Comparison of ENCODE assay signal across 15 cellular contexts in the genomic region with DNA sequence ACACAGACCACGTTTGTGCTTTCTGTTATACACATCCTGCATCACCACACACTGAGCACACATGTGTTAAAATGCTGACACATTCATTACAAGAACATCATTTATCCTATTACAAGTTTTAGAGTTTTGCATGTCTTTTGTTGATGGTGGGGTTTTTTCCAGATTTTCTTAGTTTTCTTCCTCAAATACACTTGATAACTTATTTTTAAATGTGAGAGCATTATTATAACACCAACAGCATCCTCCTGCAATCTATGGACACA.
DNase-seq lines count a peak whose midpoint lies in the region; ATAC-seq and TF ChIP-seq lines count a peak whose summit lies in the region.
"Had no signal": no experiment of that assay in that cellular context is flagged by ENCODE, and none has a peak within 500 bp of the region (broad histone marks: within the 10 kb centered on the region; RNA-seq: fewer than 3 reads in every experiment).

No MANE protein-coding gene starts in this region.

- peaks cover 9% of the 10 kb centered on the region for H3F3A ChIP-seq in smooth muscle cell (ENCODE audit: low read depth)

- H3K36me3 Mint-ChIP-seq in HFFc6 (ENCODE audit: low read depth): no peaks in the 10 kb centered on the region
- H3K36me3 Mint-ChIP-seq in CD4-positive, alpha-beta memory T cell: peaks cover 0 to 3% of the 10 kb centered on the region in 2 donors
- H3K36me3 Mint-ChIP-seq: activated naive CD8-positive, alpha-beta T cell had no signal

- H3K4me1 Mint-ChIP-seq in HFFc6 (ENCODE audit: low read depth): peaks cover 26% of the 10 kb centered on the region
- H3K4me1 Mint-ChIP-seq in CD4-positive, alpha-beta memory T cell: peaks cover 22 to 59% (median 42%) of the 10 kb centered on the region in 4 donors

- peak overlapping the region; percentile 24; the same call in 1 of the 2 replicates for H3K27ac Mint-ChIP-seq in HFFc6
- H3K27ac Mint-ChIP-seq in CD4-positive, alpha-beta memory T cell: peak overlapping the region in 2 of 7 donors; percentile 15 to 72
- H3K27ac Mint-ChIP-seq: activated naive CD8-positive, alpha-beta T cell had no signal

- peaks cover 60% of the 10 kb centered on the region for H3K4me1 ChIP-seq in body of pancreas
- peaks cover 0 to 31% (median 12%) of the 10 kb centered on the region in 4 donors for H3K4me1 ChIP-seq in right lobe of liver
- peaks cover 21% of the 10 kb centered on the region for H3K4me1 ChIP-seq in smooth muscle cell (ENCODE audit: low read depth)
- H3K4me1 ChIP-seq in CD4-positive, alpha-beta memory T cell (ENCODE audit: insufficient read depth, low read length): peaks cover 17% of the 10 kb centered on the region

- H3K9me3 Mint-ChIP-seq in HFFc6: no peaks in the 10 kb centered on the region
- H3K9me3 Mint-ChIP-seq in CD4-positive, alpha-beta memory T cell: peaks cover 0 to 9% (median 0%) of the 10 kb centered on the region in 8 donors

- H3K9me3 ChIP-seq in body of pancreas (no peaks in the 10 kb centered on the region), right lobe of liver (no peaks in the 10 kb centered on the region), smooth muscle cell (replicated peaks; ENCODE audit: low read depth) (no peaks in the 10 kb centered on the region)
- H3K9me3 ChIP-seq in CD4-positive, alpha-beta memory T cell (ENCODE audit: control insufficient read depth in 1 of 2, low read length in 2 of 2): no peaks in the 10 kb centered on the region
- H3K9me3 ChIP-seq: heart right ventricle, suprapubic skin had no signal

- DNase-seq in HFFc6 (no peak), body of pancreas (no peak), right lobe of liver (no peak), smooth muscle cell (lab: John Stamatoyannopoulos, UW; ENCODE audit: unreplicated experiment) (no peak), DMS79 (lab: John Stamatoyannopoulos, UW) (no peak), NCI-H748 (lab: John Stamatoyannopoulos, UW; ENCODE audit: unreplicated experiment) (no peak), NCI-H1930 (lab: John Stamatoyannopoulos, UW) (no peak)
- no peak for DNase-seq in CD4-positive, alpha-beta memory T cell
- DNase-seq: activated CD4-positive, alpha-beta T cell treated with anti-CD3 and anti-CD28 coated beads for 48 hours; GDM1; GM23248; heart right ventricle; stimulated activated CD4-positive, alpha-beta T cell treated with anti-CD3 and anti-CD28 coated beads, Interleukin-4, amount 100 ng/mL, for 24 hours had no signal

- intact Hi-C loops in body of pancreas (cut with DNase I): no loop called here
- intact Hi-C loops in right lobe of liver (cut with DNase I): no loop called here
- intact Hi-C loops in CD4-positive, alpha-beta memory T cell (cut with micrococcal nuclease): no loop called here

- ATAC-seq in body of pancreas (no peak), right lobe of liver (peak in 1 of 4 donors; percentile 5)

- CTCF ChIA-PET in CD4-positive, alpha-beta memory T cell (lab: Charles Lee; ENCODE audit: partially characterized antibody): interaction anchor here (1.2 kb wide), 1 partner anchor 13 kb away, joined by 3 read pairs; no protein-coding TSS in a partner anchor

- H3K4me3 ChIP-seq in body of pancreas (no peak overlapping the region), right lobe of liver (no peak overlapping the region), smooth muscle cell (no peak overlapping the region)
- H3K4me3 ChIP-seq in CD4-positive, alpha-beta memory T cell (ENCODE audit: low read length in 2 of 2): no peak overlapping the region
- H3K4me3 ChIP-seq: GM23248, heart right ventricle, suprapubic skin had no signal

- H3K27ac ChIP-seq in body of pancreas (peak overlapping the region in 3 of 4 donors; percentile 61 to 74 (median 64)), right lobe of liver (peak overlapping the region in 2 of 3 donors; percentile 54 to 60), smooth muscle cell (ENCODE audit: low read depth) (no peak overlapping the region)
- no peak overlapping the region for H3K27ac ChIP-seq in CD4-positive, alpha-beta memory T cell (ENCODE audit: low read depth, low read length)
- H3K27ac ChIP-seq: GM23248 had no signal

- 45 to 53% methylated on average over 1 of the region's 1 CpG for WGBS in body of pancreas, 2 donors
- WGBS in right lobe of liver (ENCODE audit: insufficient coverage, low coverage, low lambda C conversion rate, missing lambda C conversion rate): 25% methylated on average over 1 of the region's 1 CpG
- 41% methylated on average over 1 of the region's 1 CpG for WGBS in smooth muscle cell (ENCODE audit: low lambda C conversion rate)

- no peaks in the 10 kb centered on the region for H3K36me3 ChIP-seq in body of pancreas (replicated peaks in 1 of 2; ENCODE audit: insufficient read depth in 1 of 2, low read depth in 2 of 2)
- no peaks in the 10 kb centered on the region for H3K36me3 ChIP-seq in right lobe of liver
- H3K36me3 ChIP-seq in smooth muscle cell (ENCODE audit: low read depth): no peaks in the 10 kb centered on the region
- H3K36me3 ChIP-seq in CD4-positive, alpha-beta memory T cell (ENCODE audit: insufficient read depth, low read length): no peaks in the 10 kb centered on the region
- H3K36me3 ChIP-seq: heart right ventricle, suprapubic skin had no signal

- H2AFZ ChIP-seq in smooth muscle cell (ENCODE audit: low read depth): no peak overlapping the region
- H2AFZ ChIP-seq: GM23248 had no signal

- peaks cover 44% of the 10 kb centered on the region for H4K20me1 ChIP-seq in smooth muscle cell (ENCODE audit: low read depth)

- H3K4me2 ChIP-seq in smooth muscle cell: peak overlapping the region; percentile 25

- H3K79me2 ChIP-seq in smooth muscle cell (ENCODE audit: low read depth): peaks cover 87% of the 10 kb centered on the region

- no peak overlapping the region for H3K4me3 Mint-ChIP-seq in HFFc6
- H3K4me3 Mint-ChIP-seq in CD4-positive, alpha-beta memory T cell: no peak overlapping the region
- H3K4me3 Mint-ChIP-seq: activated naive CD8-positive, alpha-beta T cell had no signal

- H3K27me3 Mint-ChIP-seq in HFFc6 (ENCODE audit: insufficient read depth): no peaks in the 10 kb centered on the region
- H3K27me3 Mint-ChIP-seq in CD4-positive, alpha-beta memory T cell: no peaks in the 10 kb centered on the region
- H3K27me3 Mint-ChIP-seq: activated naive CD8-positive, alpha-beta T cell had no signal

- TF ChIP-seq CTCF in HFFc6 (IDR thresholded peaks at IDR 0.05): no peak
- no peak for TF ChIP-seq CTCF in body of pancreas (IDR thresholded peaks at IDR 0.05)
- TF ChIP-seq CTCF in right lobe of liver (IDR thresholded peaks at IDR 0.05): no peak
- no peak for TF ChIP-seq CTCF in smooth muscle cell (IDR thresholded peaks at IDR 0.05; ENCODE audit: borderline replicate concordance, insufficient read depth, poor library complexity, severe bottlenecking)

- TF ChIP-seq POLR2A in body of pancreas (IDR thresholded peaks at IDR 0.05) (no peak), right lobe of liver (IDR thresholded peaks at IDR 0.05) (no peak)

- H3K9ac ChIP-seq in smooth muscle cell (ENCODE audit: low read depth): no peak overlapping the region
- H3K9ac ChIP-seq: GM23248 had no signal

- no peaks in the 10 kb centered on the region for H3K27me3 ChIP-seq in body of pancreas
- H3K27me3 ChIP-seq in right lobe of liver: no peaks in the 10 kb centered on the region
- no peaks in the 10 kb centered on the region for H3K27me3 ChIP-seq in smooth muscle cell (ENCODE audit: low read depth)
- H3K27me3 ChIP-seq in CD4-positive, alpha-beta memory T cell (ENCODE audit: insufficient read depth, low read length): no peaks in the 10 kb centered on the region
- H3K27me3 ChIP-seq: heart right ventricle, suprapubic skin had no signal

- POLR2A ChIA-PET in CD4-positive, alpha-beta memory T cell (lab: Charles Lee; ENCODE audit: partially characterized antibody): interaction anchor here (1.2 kb wide), 1 partner anchor 67 kb away, joined by 3 read pairs; a partner anchor contains a TSS

Comparison
In these comparisons a context has a peak if more than half of its experiments do, and no peak if none do; other contexts are left out.
1. H3K27ac ChIP-seq: peak in body of pancreas (3 of 4) and right lobe of liver (2 of 3); none in smooth muscle cell (single experiment) and CD4-positive, alpha-beta memory T cell (single experiment).